7 cellular contexts compared by ENCODE assay signal in genomic region chr11:31817054-31817620, GRCh38. TPM values are rescaled to one million over a fixed set of nuclear protein-coding genes. Genes with fewer than 3 reads are reported as not detected.
DNase-seq lines count a peak whose midpoint lies in the region; ATAC-seq and TF ChIP-seq lines count a peak whose summit lies in the region.

No MANE protein-coding gene starts in this region.

- H3K27ac ChIP-seq in coronary artery, result no peak overlapping the region
- no peak overlapping the region for H3K27ac ChIP-seq in osteoblast (ENCODE audit: low read depth, low read length)

- no peaks in the 10 kb centered on the region for H3K79me2 ChIP-seq in osteoblast (ENCODE audit: insufficient read depth, low read length)

- TF ChIP-seq CTCF in coronary artery (IDR thresholded peaks at IDR 0.05), result no peak
- TF ChIP-seq CTCF in osteoblast (IDR thresholded peaks at IDR 0.05; ENCODE audit: extremely low read depth, low read depth, low read length), result no peak

- peaks cover 100% of the 10 kb centered on the region for H3K27me3 ChIP-seq in osteoblast (ENCODE audit: insufficient read depth, low read length)

- no peaks in the 10 kb centered on the region for H3K9me3 ChIP-seq in osteoblast (ENCODE audit: low read depth, low read length)

- H3K4me1 ChIP-seq in osteoblast (ENCODE audit: insufficient read depth, low read length), result peaks cover 6% of the 10 kb centered on the region

- DNase-seq in ELF-1 (ENCODE audit: low read depth, low spot score) (peak; percentile 49), HuH-7 (ENCODE audit: low spot score) (peak; percentile 64), coronary artery (ENCODE audit: low spot score) (no peak), osteoblast (ENCODE audit: insufficient read length, low spot score, missing footprints) (peak; percentile 87), GM19238 (ENCODE audit: insufficient read length, low spot score) (no peak), NCI-H128 (lab: John Stamatoyannopoulos, UW; ENCODE audit: unreplicated experiment) (no peak)

- H4K20me1 ChIP-seq in osteoblast (ENCODE audit: insufficient read depth, low read length), result no peaks in the 10 kb centered on the region

- no peak overlapping the region for H2AFZ ChIP-seq in osteoblast (ENCODE audit: low read length)

- no peaks in the 10 kb centered on the region for H3K36me3 ChIP-seq in osteoblast (ENCODE audit: insufficient read depth, low read length)

- H3K4me2 ChIP-seq in osteoblast (ENCODE audit: insufficient read depth, low read length), result peak overlapping the region; percentile 32

- ATAC-seq in GM21526 (IDR thresholded peaks at IDR 0.05; ENCODE audit: low FRiP score, unreplicated experiment), result no peak

- H3K4me3 ChIP-seq in coronary artery (peak overlapping the region; percentile 46), osteoblast (ENCODE audit: insufficient read depth, low read length) (peak overlapping the region; percentile 37)

RNA-seq across cellular contexts. Expression of gene PAX6, which starts 6.0 kb away (rescaled TPM):
- under 0.01 and 0.36 TPM in 2 replicates for total RNA-seq in osteoblast

Comparison
In these comparisons a context has a peak if more than half of its experiments do, and no peak if none do; other contexts are left out.
1. DNase-seq: peak in ELF-1 (single experiment), HuH-7 (single experiment) and osteoblast (single experiment); none in coronary artery (single experiment), GM19238 (single experiment) and NCI-H128 (single experiment).